In the genomic region with DNA sequence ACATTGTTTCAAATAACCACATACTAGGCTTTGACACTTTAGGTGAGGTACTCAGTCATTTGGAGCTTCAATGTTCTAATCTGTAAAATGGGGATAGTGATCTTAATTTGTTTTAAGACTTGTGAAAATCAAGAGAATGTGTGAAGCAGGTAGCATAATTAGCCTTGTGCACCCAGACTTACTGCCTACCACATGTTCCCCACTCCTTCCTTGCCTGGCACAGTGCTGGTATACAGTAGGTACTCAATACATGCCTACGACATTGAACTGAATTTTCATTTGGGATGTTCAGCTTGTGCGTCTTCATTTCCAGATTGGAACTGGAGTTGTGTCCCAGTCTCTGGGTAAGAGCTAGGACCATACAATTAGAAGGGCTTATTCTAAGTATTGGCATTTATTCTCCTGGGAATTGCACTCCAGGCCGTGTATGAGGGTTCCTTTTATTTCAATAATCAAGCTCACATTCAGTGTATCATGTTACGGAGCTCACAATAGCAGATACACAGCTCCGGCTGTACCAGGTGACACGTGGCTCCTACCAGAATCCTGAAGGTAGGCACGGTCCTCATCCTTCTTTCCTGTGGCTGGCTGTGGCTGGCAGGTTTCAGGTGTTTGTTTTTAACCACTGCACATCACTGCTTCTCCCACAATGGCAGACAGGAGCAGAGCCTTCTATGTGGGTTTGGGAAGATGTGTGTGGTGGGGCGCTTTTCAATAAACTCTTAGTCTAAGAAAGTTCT, we compare ENCODE assay signal across 22 cellular contexts.
DNase-seq lines count a peak whose midpoint lies in the region; ATAC-seq, FAIRE-seq and TF ChIP-seq lines count a peak whose summit lies in the region.
"Had no signal": no experiment of that assay in that cellular context is flagged by ENCODE, and none has a peak within 500 bp of the region (broad histone marks: within the 10 kb centered on the region; RNA-seq: fewer than 3 reads in every experiment).

No MANE protein-coding gene starts in this region.

- H3K79me2 ChIP-seq in K562 (ENCODE audit: control insufficient read depth, insufficient read depth, low read length) (peaks cover 8% of the 10 kb centered on the region; the same call in 1 of the 3 replicates), PC-3 (ENCODE audit: low read length) (no peaks in the 10 kb centered on the region)

- no peak for TF ChIP-seq RAD21 in K562 (CRISPR knock-in tag; conservative IDR thresholded peaks at IDR 0.05 in 1 of 2, IDR thresholded peaks at IDR 0.05 in 1 of 2)

- FAIRE-seq in K562 (lab: Jason Lieb, UNC): no peak
- FAIRE-seq: colon, GM12891, H54, pancreas, TTC549 had no signal

- CTCF ChIA-PET in K562 (lab: Yijun Ruan, JAX; ENCODE audit: low intra/inter-chr PET ratio): no interaction called here
- CTCF ChIA-PET in PC-3 (lab: Charles Lee): no interaction called here

- H3F3A ChIP-seq in PC-3 (ENCODE audit: low read length, unreplicated experiment): no peaks in the 10 kb centered on the region

- no peak overlapping the region for H3K9ac ChIP-seq in K562 (ENCODE audit: insufficient read depth in 1 of 2, low read depth in 2 of 2, low read length in 2 of 2)
- no peak overlapping the region for H3K9ac ChIP-seq in PC-3 (ENCODE audit: low read length)

- H3K4me3 ChIP-seq in left ventricle myocardium inferior (peak overlapping the region; percentile 41), K562 (no peak overlapping the region), Peyer's patch (no peak overlapping the region), stomach (no peak overlapping the region), mucosa of descending colon (no peak overlapping the region), PC-3 (ENCODE audit: low read length) (no peak overlapping the region)
- H3K4me3 ChIP-seq: esophagus squamous epithelium, pancreas, thyroid gland had no signal

- POLR2A ChIA-PET in K562 (lab: Yijun Ruan, JAX): no interaction called here
- POLR2A ChIA-PET in PC-3 (lab: Charles Lee; ENCODE audit: unreplicated experiment): no interaction called here

- no TSS peak for BruUV-seq in K562 (replicated peaks; lab: Mats Ljungman, UMichigan)
- BruUV-seq in PC-3 (replicated peaks; lab: Mats Ljungman, UMichigan): no TSS peak

- H3K9me3 ChIP-seq in left ventricle myocardium inferior (replicated peaks): no peaks in the 10 kb centered on the region
- no peaks in the 10 kb centered on the region for H3K9me3 ChIP-seq in K562 (replicated peaks; ENCODE audit: control insufficient read depth, insufficient read depth, low read depth, low read length)
- no peaks in the 10 kb centered on the region for H3K9me3 ChIP-seq in Peyer's patch
- H3K9me3 ChIP-seq in stomach: no peaks in the 10 kb centered on the region
- no peaks in the 10 kb centered on the region for H3K9me3 ChIP-seq in mucosa of descending colon
- H3K9me3 ChIP-seq in PC-3 (ENCODE audit: low read length): no peaks in the 10 kb centered on the region
- H3K9me3 ChIP-seq: esophagus squamous epithelium, pancreas, thyroid gland had no signal

- no peaks in the 10 kb centered on the region for H3K9me2 ChIP-seq in PC-3 (replicated peaks; ENCODE audit: low read length)

- H3K27me3 ChIP-seq in left ventricle myocardium inferior (ENCODE audit: low read depth) (no peaks in the 10 kb centered on the region), K562 (ENCODE audit: control insufficient read depth in 2 of 2, insufficient read depth in 2 of 2, low read length in 2 of 2) (no peaks in the 10 kb centered on the region), Peyer's patch (no peaks in the 10 kb centered on the region), stomach (peaks cover 0 to 4% (median 0%) of the 10 kb centered on the region in 3 donors), PC-3 (ENCODE audit: low read length) (no peaks in the 10 kb centered on the region)
- H3K27me3 ChIP-seq: esophagus squamous epithelium, pancreas, thyroid gland had no signal

- WGBS in K562 (ENCODE audit: insufficient coverage, low coverage, missing lambda C conversion rate): 87% methylated on average over 7 of the region's 8 CpGs
- WGBS in stomach, 5 donors: 68 to 84% (median 79%) methylated on average over 8 of the region's 8 CpGs

- H2AFZ ChIP-seq in K562 (ENCODE audit: low read depth, low read length) (no peak overlapping the region), PC-3 (ENCODE audit: low read length) (no peak overlapping the region)

- in situ Hi-C loops in K562 (cut with MboI): no loop called here

- TF ChIP-seq POLR2A in K562 (conservative IDR thresholded peaks at IDR 0.05) (no peak), Peyer's patch (IDR thresholded peaks at IDR 0.05) (no peak), stomach (IDR thresholded peaks at IDR 0.05) (no peak)

- H3K4me1 ChIP-seq in left ventricle myocardium inferior (peaks cover 54% of the 10 kb centered on the region), K562 (replicated peaks in 1 of 2; ENCODE audit: control insufficient read depth in 2 of 2, insufficient read depth in 2 of 2, low read length in 2 of 2) (peaks cover 5 to 23% of the 10 kb centered on the region in 2 experiments; a peak in 3 of 5 replicates), Peyer's patch (peaks cover 0 to 9% (median 2%) of the 10 kb centered on the region in 4 donors), stomach (no peaks in the 10 kb centered on the region), mucosa of descending colon (ENCODE audit: low read depth) (peaks cover 7% of the 10 kb centered on the region), PC-3 (ENCODE audit: insufficient read depth, low read length) (peaks cover 13% of the 10 kb centered on the region; the same call in 1 of the 2 replicates)
- H3K4me1 ChIP-seq: pancreas, thyroid gland had no signal

- TF ChIP-seq EP300 in K562 (IDR thresholded peaks at IDR 0.05; ENCODE audit: low read length): no peak
- no peak for TF ChIP-seq EP300 in stomach (IDR thresholded peaks at IDR 0.05)

- H3K27ac ChIP-seq in left ventricle myocardium inferior (replicated peaks): peak overlapping the region; percentile 87
- no peak overlapping the region for H3K27ac ChIP-seq in K562 (ENCODE audit: extremely low read depth, low read depth, low read length)
- no peak overlapping the region for H3K27ac ChIP-seq in Peyer's patch
- no peak overlapping the region for H3K27ac ChIP-seq in stomach
- no peak overlapping the region for H3K27ac ChIP-seq in PC-3 (ENCODE audit: low read length)
- H3K27ac ChIP-seq: esophagus squamous epithelium, pancreas, thyroid gland had no signal

- intact Hi-C loops in left ventricle myocardium inferior (cut with micrococcal nuclease) (no loop called here), Right ventricle myocardium superior (cut with DNase I) (no loop called here), K562 (cut with micrococcal nuclease) (no loop called here), stomach (cut with DNase I; ENCODE audit: low total_unique reads) (no loop called here), mucosa of descending colon (cut with DNase I, micrococcal nuclease) (no loop called here), PC-3 (cut with micrococcal nuclease) (no loop called here)

- no peak for ATAC-seq in Right ventricle myocardium superior (ENCODE audit: poor library complexity)
- ATAC-seq in K562: no peak
- ATAC-seq in mucosa of descending colon: no peak
- no peak for ATAC-seq in PC-3
- ATAC-seq: activated CD8-positive, alpha-beta memory T cell treated with anti-CD3 and anti-CD28 coated beads, Interleukin-2, amount 10 ng/mL, durations not matched to agents 7 days and 5 days; natural killer cell; stimulated activated naive B cell treated with anti-CD40 and anti-IgM and Interleukin-4, amounts not matched to agents 10 μg/mL and 1 μg/mL and 100 μg/mL, for 72 hours had no signal

- H3K36me3 ChIP-seq in left ventricle myocardium inferior: no peaks in the 10 kb centered on the region
- no peaks in the 10 kb centered on the region for H3K36me3 ChIP-seq in K562 (ENCODE audit: control insufficient read depth, insufficient read depth, low read length)
- H3K36me3 ChIP-seq in Peyer's patch: no peaks in the 10 kb centered on the region
- H3K36me3 ChIP-seq in stomach: no peaks in the 10 kb centered on the region
- H3K36me3 ChIP-seq in mucosa of descending colon (ENCODE audit: low read depth): no peaks in the 10 kb centered on the region
- no peaks in the 10 kb centered on the region for H3K36me3 ChIP-seq in PC-3 (ENCODE audit: low read depth, low read length)
- H3K36me3 ChIP-seq: esophagus squamous epithelium, pancreas, thyroid gland had no signal

- H4K20me1 ChIP-seq in K562 (replicated peaks; ENCODE audit: control insufficient read depth, insufficient read depth, low read length): no peaks in the 10 kb centered on the region
- no peaks in the 10 kb centered on the region for H4K20me1 ChIP-seq in PC-3 (ENCODE audit: low read length)

- no peaks in the 10 kb centered on the region for H3K9me1 ChIP-seq in K562 (ENCODE audit: control insufficient read depth, insufficient read depth, low read length)

- H3K4me2 ChIP-seq in K562 (ENCODE audit: insufficient read depth, low read length) (no peak overlapping the region), PC-3 (ENCODE audit: low read length) (no peak overlapping the region)

- DNase-seq in left ventricle myocardium inferior (no peak), Right ventricle myocardium superior (no peak), NCI-H2107 treated with DMSO at 0.1 percent for 48 hours (lab: John Stamatoyannopoulos, UW; ENCODE audit: unreplicated experiment) (peak; percentile 89), K562 (ENCODE audit: extremely low read depth in 1 of 4, low spot score in 3 of 4) (no peak), Peyer's patch (no peak), stomach (no peak), mucosa of descending colon (no peak), PC-3 (no peak)
- DNase-seq: activated CD8-positive, alpha-beta memory T cell treated with anti-CD3 and anti-CD28 coated beads, Interleukin-2, amount 10 ng/mL, durations not matched to agents 7 days and 5 days; activated naive CD8-positive, alpha-beta T cell treated with anti-CD3 and anti-CD28 coated beads, Interleukin-2, amount 10 ng/mL, durations not matched to agents 7 days and 5 days; esophagus squamous epithelium; MV-4-11; natural killer cell; NCI-H446; pancreas; SIG-M5; stimulated activated naive B cell treated with anti-CD40 and anti-IgM and Interleukin-4, amounts not matched to agents 10 μg/mL and 1 μg/mL and 100 μg/mL, for 72 hours had no signal

- no peak for TF ChIP-seq CTCF in left ventricle myocardium inferior (IDR thresholded peaks at IDR 0.05; ENCODE audit: borderline replicate concordance)
- no peak for TF ChIP-seq CTCF in K562 (IDR thresholded peaks at IDR 0.05 in 2 of 3, conservative IDR thresholded peaks at IDR 0.05 in 1 of 3; ENCODE audit: insufficient read depth in 2 of 3, low read depth in 1 of 3, low read length in 3 of 3)
- TF ChIP-seq CTCF in Peyer's patch (IDR thresholded peaks at IDR 0.05): no peak
- TF ChIP-seq CTCF in stomach (IDR thresholded peaks at IDR 0.05): no peak
- TF ChIP-seq CTCF in mucosa of descending colon (IDR thresholded peaks at IDR 0.05): no peak
- TF ChIP-seq CTCF in PC-3 (conservative IDR thresholded peaks at IDR 0.05; ENCODE audit: low read depth, low read length): no peak

TF ChIP-seq in K562, 482 proteins besides CTCF, POLR2A, EP300 and RAD21:
- TF ChIP-seq ZC3H8 (IDR thresholded peaks at IDR 0.05) (no peak), ZKSCAN8 (CRISPR knock-in tag; IDR thresholded peaks at IDR 0.05) (peak; percentile 92)
TF ChIP-seq in K562: peak in this region for 1.
